In the genomic region with DNA sequence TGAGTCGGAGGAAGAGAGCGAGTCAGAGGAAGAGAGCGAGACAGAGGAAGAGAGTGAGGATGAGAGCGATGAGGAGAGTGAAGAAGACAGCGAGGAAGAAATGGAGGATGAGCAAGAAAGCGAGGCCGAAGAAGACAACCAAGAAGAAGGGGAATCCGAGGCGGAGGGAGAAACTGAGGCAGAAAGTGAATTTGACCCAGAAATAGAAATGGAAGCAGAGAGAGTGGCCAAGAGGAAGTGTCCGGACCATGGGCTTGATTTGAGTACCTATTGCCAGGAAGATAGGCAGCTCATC, we compare ENCODE assay signal across 8 cellular contexts. TPM values are rescaled to one million over a fixed set of nuclear protein-coding genes. Genes with fewer than 3 reads are reported as not detected.
A peak's percentile ranks its signal among the peaks of the same experiment; 100 is the strongest.
DNase-seq lines count a peak whose midpoint lies in the region; ATAC-seq lines count a peak whose summit lies in the region.

No MANE protein-coding gene starts in this region.

- peak overlapping the region; percentile 60 to 94 for H3K27ac Mint-ChIP-seq in activated naive CD4-positive, alpha-beta T cell treated with anti-CD3 and anti-CD28 coated beads, Interleukin-2, amount 50 U/mL, for 72 hours
- peak overlapping the region; percentile 82 to 99 (median 95) for H3K27ac Mint-ChIP-seq in immature natural killer cell

- peak overlapping the region in 4 of 5 donors; percentile 76 to 95 (median 88) for H3K9ac ChIP-seq in subcutaneous abdominal adipose tissue (ENCODE audit: low read length in 5 of 5)

- DNase-seq in DMS53 (lab: John Stamatoyannopoulos, UW) (peak; percentile 33), DMS53 treated with DMSO at 0.1 percent for 48 hours (lab: John Stamatoyannopoulos, UW; ENCODE audit: unreplicated experiment) (no peak), immature natural killer cell (no peak), HCEC 1CT (no peak), HT-29 (ENCODE audit: low spot score) (no peak), NCI-H2227 treated with DMSO at 0.1 percent for 48 hours (lab: John Stamatoyannopoulos, UW) (no peak)
- no peak for DNase-seq in activated naive CD4-positive, alpha-beta T cell treated with anti-CD3 and anti-CD28 coated beads, Interleukin-2, amount 50 U/mL, for 72 hours (ENCODE audit: low spot score in 2 of 2)

- no peaks in the 10 kb centered on the region for H3K27me3 ChIP-seq in subcutaneous abdominal adipose tissue (ENCODE audit: control insufficient read depth in 5 of 5, insufficient read depth in 4 of 5, low read length in 5 of 5)

- peaks cover 0 to 26% (median 24%) of the 10 kb centered on the region in 5 donors for H3K4me1 ChIP-seq in subcutaneous abdominal adipose tissue (ENCODE audit: control insufficient read depth in 5 of 5, insufficient read depth in 5 of 5, low read length in 5 of 5)

- H3K27ac ChIP-seq in subcutaneous abdominal adipose tissue (ENCODE audit: low read depth, low read length), result peak overlapping the region; percentile 87

- peaks cover 29 to 48% of the 10 kb centered on the region in 2 donors for H3K36me3 Mint-ChIP-seq in activated naive CD4-positive, alpha-beta T cell treated with anti-CD3 and anti-CD28 coated beads, Interleukin-2, amount 50 U/mL, for 72 hours
- peaks cover 16 to 26% (median 26%) of the 10 kb centered on the region in 3 donors for H3K36me3 Mint-ChIP-seq in immature natural killer cell

- H3K9me3 Mint-ChIP-seq in activated naive CD4-positive, alpha-beta T cell treated with anti-CD3 and anti-CD28 coated beads, Interleukin-2, amount 50 U/mL, for 72 hours, result peaks cover 18 to 29% of the 10 kb centered on the region in 2 donors
- H3K9me3 Mint-ChIP-seq in immature natural killer cell, result peaks cover 6 to 31% (median 18%) of the 10 kb centered on the region in 6 donors

- H3K36me3 ChIP-seq in subcutaneous abdominal adipose tissue (ENCODE audit: control insufficient read depth in 5 of 5, insufficient read depth in 5 of 5, low read length in 5 of 5), result peaks cover 0 to 2% (median 0%) of the 10 kb centered on the region in 5 donors

- peak overlapping the region; percentile 99 to 100 (median 99) for H3K4me3 Mint-ChIP-seq in immature natural killer cell

- peak overlapping the region; percentile 69 to 95 (median 89) for H3K4me3 ChIP-seq in subcutaneous abdominal adipose tissue (ENCODE audit: low read depth in 1 of 5, low read length in 5 of 5)

- H3K4me1 Mint-ChIP-seq in immature natural killer cell, result peaks cover 47 to 68% of the 10 kb centered on the region in 2 donors

- no peak for ATAC-seq in activated naive CD4-positive, alpha-beta T cell treated with anti-CD3 and anti-CD28 coated beads, Interleukin-2, amount 50 U/mL, for 72 hours

- peaks cover 5 to 26% (median 17%) of the 10 kb centered on the region in 5 donors for H3K9me3 ChIP-seq in subcutaneous abdominal adipose tissue (ENCODE audit: control insufficient read depth in 5 of 5, low read length in 5 of 5)

- H3K27me3 Mint-ChIP-seq in immature natural killer cell (ENCODE audit: low read depth in 3 of 3), result peaks cover 5 to 20% (median 18%) of the 10 kb centered on the region in 3 donors

RNA-seq across cellular contexts. Expression of a gene that starts 0.8 kb away (rescaled TPM):
- total RNA-seq in activated naive CD4-positive, alpha-beta T cell treated with anti-CD3 and anti-CD28 coated beads, Interleukin-2, amount 50 U/mL, for 72 hours, result 10 to 100 TPM; 17.5 to 34.9 TPM
- polyA plus RNA-seq in immature natural killer cell, result 10 to 100 TPM; 36.0 to 55.3 (median 41.1) TPM
- total RNA-seq in HT-29 (2014; rRNA removed; shearing (Covaris generic)), result 32.2 and 58.2 TPM in 2 replicates

RNA-seq across cellular contexts. Expression of a gene that starts 45.1 kb away (rescaled TPM):
- under 1 TPM in 1 of 2 donors, not detected in 1; 0.91 TPM for total RNA-seq in activated naive CD4-positive, alpha-beta T cell treated with anti-CD3 and anti-CD28 coated beads, Interleukin-2, amount 50 U/mL, for 72 hours
- not detected for polyA plus RNA-seq in immature natural killer cell
- total RNA-seq in HT-29 (2014; rRNA removed; shearing (Covaris generic)), result 6.1 and 7.5 TPM in 2 replicates
